In genomic region chr20:16222859-16223411, GRCh38 we compare ENCODE assay signal across 27 cellular contexts.
DNase-seq lines count a peak whose midpoint lies in the region; ATAC-seq, FAIRE-seq and TF ChIP-seq lines count a peak whose summit lies in the region.
"Had no signal": no experiment of that assay in that cellular context is flagged by ENCODE, and none has a peak within 500 bp of the region (broad histone marks: within the 10 kb centered on the region; RNA-seq: fewer than 3 reads in every experiment).

No MANE protein-coding gene starts in this region.

- intact Hi-C loops in HepG2 (cut with micrococcal nuclease; ENCODE audit: unreplicated experiment): no loop called here
- intact Hi-C loops in right lobe of liver (cut with DNase I): no loop called here
- intact Hi-C loops in mammary epithelial cell (cut with micrococcal nuclease): no loop called here
- intact Hi-C loops in body of pancreas (cut with DNase I): no loop called here
- intact Hi-C loops in vagina (cut with DNase I): no loop called here

- H3K27ac Mint-ChIP-seq in CD8-positive, alpha-beta memory T cell: no peak overlapping the region
- H3K27ac Mint-ChIP-seq: progenitor cell of endocrine pancreas; stimulated activated memory B cell treated with anti-CD40 and anti-IgM and Interleukin-4, amounts not matched to agents 10 μg/mL and 1 μg/mL and 100 μg/mL, for 72 hours had no signal

- TF ChIP-seq CTCF in HepG2 (CRISPR knock-in tag; IDR thresholded peaks at IDR 0.05): no peak
- no peak for TF ChIP-seq CTCF in right lobe of liver (IDR thresholded peaks at IDR 0.05)
- no peak for TF ChIP-seq CTCF in mammary epithelial cell (conservative IDR thresholded peaks at IDR 0.05 in 1 of 2, IDR thresholded peaks at IDR 0.05 in 1 of 2; ENCODE audit: extremely low read depth in 1 of 2, insufficient read depth in 1 of 2, low read depth in 1 of 2, low read length in 2 of 2)
- no peak for TF ChIP-seq CTCF in body of pancreas (IDR thresholded peaks at IDR 0.05)
- no peak for TF ChIP-seq CTCF in vagina (IDR thresholded peaks at IDR 0.05)

- H3K4me1 ChIP-seq in HepG2 (ENCODE audit: insufficient read depth, low read length) (no peaks in the 10 kb centered on the region), right lobe of liver (no peaks in the 10 kb centered on the region), mammary epithelial cell (ENCODE audit: insufficient read depth, low read length) (no peaks in the 10 kb centered on the region), body of pancreas (no peaks in the 10 kb centered on the region), vagina (no peaks in the 10 kb centered on the region)
- no peaks in the 10 kb centered on the region for H3K4me1 ChIP-seq in CD8-positive, alpha-beta memory T cell (ENCODE audit: insufficient read depth, low read length)
- H3K4me1 ChIP-seq: left ventricle myocardium inferior, sigmoid colon, testis, uterus had no signal

- H3K27ac ChIP-seq in HepG2 (ENCODE audit: extremely low read length, insufficient read depth, low read length): no peak overlapping the region
- H3K27ac ChIP-seq in right lobe of liver: no peak overlapping the region
- H3K27ac ChIP-seq in mammary epithelial cell (ENCODE audit: insufficient read depth, low read depth, low read length): no peak overlapping the region
- no peak overlapping the region for H3K27ac ChIP-seq in body of pancreas
- no peak overlapping the region for H3K27ac ChIP-seq in vagina
- no peak overlapping the region for H3K27ac ChIP-seq in CD8-positive, alpha-beta memory T cell (ENCODE audit: low read depth, low read length)
- H3K27ac ChIP-seq: left ventricle myocardium inferior, sigmoid colon, testis, uterus, WERI-Rb-1 had no signal

- dilution Hi-C loops in mammary epithelial cell (cut with HindIII; ENCODE audit: low sequenced_read_pairs): no loop called here

- no peak overlapping the region for H3K9ac ChIP-seq in HepG2 (ENCODE audit: insufficient read depth, low read depth, low read length)
- H3K9ac ChIP-seq in mammary epithelial cell (ENCODE audit: insufficient read depth, low read length): no peak overlapping the region

- H3K36me3 ChIP-seq in HepG2 (replicated peaks in 1 of 2; ENCODE audit: control insufficient read depth in 1 of 2, insufficient read depth in 2 of 2, low read length in 2 of 2) (no peaks in the 10 kb centered on the region), right lobe of liver (no peaks in the 10 kb centered on the region), mammary epithelial cell (ENCODE audit: insufficient read depth, low read length) (no peaks in the 10 kb centered on the region), body of pancreas (replicated peaks in 1 of 2; ENCODE audit: insufficient read depth in 1 of 2, low read depth in 2 of 2) (no peaks in the 10 kb centered on the region), vagina (no peaks in the 10 kb centered on the region)
- no peaks in the 10 kb centered on the region for H3K36me3 ChIP-seq in CD8-positive, alpha-beta memory T cell (ENCODE audit: insufficient read depth, low read length)
- H3K36me3 ChIP-seq: left ventricle myocardium inferior, sigmoid colon, uterus, WERI-Rb-1 had no signal

- H3K4me3 ChIP-seq in HepG2 (replicated peaks in 1 of 3; ENCODE audit: insufficient read depth in 1 of 3, low read depth in 2 of 3, low read length in 3 of 3) (no peak overlapping the region), right lobe of liver (no peak overlapping the region), mammary epithelial cell (replicated peaks in 1 of 3; ENCODE audit: insufficient read depth in 1 of 3, low read depth in 2 of 3, low read length in 3 of 3) (no peak overlapping the region), body of pancreas (no peak overlapping the region), vagina (no peak overlapping the region)
- no peak overlapping the region for H3K4me3 ChIP-seq in CD8-positive, alpha-beta memory T cell (ENCODE audit: low read length)
- H3K4me3 ChIP-seq: left ventricle myocardium inferior, sigmoid colon, testis, uterus had no signal

- CTCF ChIA-PET in HepG2 (lab: Yijun Ruan, JAX; ENCODE audit: low intra/inter-chr PET ratio, low total read pairs) (no interaction called here), mammary epithelial cell (lab: Charles Lee; ENCODE audit: low non-redundant PET) (no interaction called here)
- CTCF ChIA-PET in CD8-positive, alpha-beta memory T cell (lab: Charles Lee): interaction anchor here (0.5 kb wide), 1 partner anchor 91 kb away, joined by 3 read pairs; no protein-coding TSS in a partner anchor

- TF ChIP-seq POLR2A in HepG2 (IDR thresholded peaks at IDR 0.05; ENCODE audit: insufficient read depth in 1 of 2, low read depth in 2 of 2, low read length in 2 of 2) (no peak), right lobe of liver (IDR thresholded peaks at IDR 0.05) (no peak), body of pancreas (IDR thresholded peaks at IDR 0.05) (no peak), vagina (IDR thresholded peaks at IDR 0.05) (no peak)

- H3K4me2 ChIP-seq in HepG2 (ENCODE audit: low read depth, low read length): no peak overlapping the region
- no peak overlapping the region for H3K4me2 ChIP-seq in mammary epithelial cell (ENCODE audit: insufficient read depth, low read depth, low read length)

- H3K9me3 Mint-ChIP-seq in CD8-positive, alpha-beta memory T cell: peaks cover 0 to 17% (median 6%) of the 10 kb centered on the region in 5 donors

- no peak overlapping the region for H2AFZ ChIP-seq in HepG2 (ENCODE audit: low read length)
- no peak overlapping the region for H2AFZ ChIP-seq in mammary epithelial cell (ENCODE audit: low read depth, low read length)

- no peak overlapping the region for H3K4me3 Mint-ChIP-seq in CD8-positive, alpha-beta memory T cell
- H3K4me3 Mint-ChIP-seq: stimulated activated memory B cell treated with anti-CD40 and anti-IgM and Interleukin-4, amounts not matched to agents 10 μg/mL and 1 μg/mL and 100 μg/mL, for 72 hours had no signal

- no peak for FAIRE-seq in HepG2 (lab: Jason Lieb, UNC)

- no peak for TF ChIP-seq RAD21 in HepG2 (CRISPR knock-in tag; IDR thresholded peaks at IDR 0.05)

- WGBS in HepG2 (ENCODE audit: low lambda C conversion rate): 48% methylated on average over 8 of the region's 8 CpGs
- WGBS in right lobe of liver (ENCODE audit: insufficient coverage, low coverage, low lambda C conversion rate, missing lambda C conversion rate): 85% methylated on average over 6 of the region's 8 CpGs
- 76% methylated on average over 7 of the region's 8 CpGs for WGBS in mammary epithelial cell (ENCODE audit: low coverage, missing lambda C conversion rate)
- 79 to 88% methylated on average over 8 of the region's 8 CpGs for WGBS in body of pancreas, 2 donors

- TF ChIP-seq EP300 in HepG2 (IDR thresholded peaks at IDR 0.05; ENCODE audit: low read depth in 2 of 2, low read length in 2 of 2) (no peak), HepG2 (CRISPR knock-in tag; IDR thresholded peaks at IDR 0.05; ENCODE audit: borderline replicate concordance) (no peak)

- no peak for ATAC-seq in HepG2
- no peak for ATAC-seq in right lobe of liver
- ATAC-seq in body of pancreas: no peak
- no peak for ATAC-seq in GM19397 (IDR thresholded peaks at IDR 0.05; ENCODE audit: unreplicated experiment)
- ATAC-seq: stimulated activated memory B cell treated with anti-CD40 and anti-IgM and Interleukin-4, amounts not matched to agents 10 μg/mL and 1 μg/mL and 100 μg/mL, for 72 hours had no signal

- H3K27me3 ChIP-seq in HepG2 (ENCODE audit: control insufficient read depth in 1 of 2, insufficient read depth in 2 of 2, low read length in 2 of 2) (no peaks in the 10 kb centered on the region), right lobe of liver (no peaks in the 10 kb centered on the region), mammary epithelial cell (ENCODE audit: insufficient read depth, low read length) (no peaks in the 10 kb centered on the region), body of pancreas (no peaks in the 10 kb centered on the region), vagina (no peaks in the 10 kb centered on the region)
- H3K27me3 ChIP-seq in CD8-positive, alpha-beta memory T cell (ENCODE audit: insufficient read depth, low read length, poor library complexity, severe bottlenecking): no peaks in the 10 kb centered on the region
- H3K27me3 ChIP-seq: sigmoid colon, testis, uterus had no signal

- H3K4me1 Mint-ChIP-seq in CD8-positive, alpha-beta memory T cell: no peaks in the 10 kb centered on the region
- H3K4me1 Mint-ChIP-seq: stimulated activated memory B cell treated with anti-CD40 and anti-IgM and Interleukin-4, amounts not matched to agents 10 μg/mL and 1 μg/mL and 100 μg/mL, for 72 hours had no signal

- H3K79me2 ChIP-seq in HepG2 (ENCODE audit: insufficient read depth, low read length) (no peaks in the 10 kb centered on the region), mammary epithelial cell (ENCODE audit: insufficient read depth, low read length) (no peaks in the 10 kb centered on the region)

- H3K36me3 Mint-ChIP-seq in CD8-positive, alpha-beta memory T cell: no peaks in the 10 kb centered on the region
- H3K36me3 Mint-ChIP-seq: stimulated activated memory B cell treated with anti-CD40 and anti-IgM and Interleukin-4, amounts not matched to agents 10 μg/mL and 1 μg/mL and 100 μg/mL, for 72 hours had no signal

- DNase-seq in HepG2 (ENCODE audit: low spot score): no peak
- no peak for DNase-seq in right lobe of liver
- DNase-seq in MV-4-11 (lab: John Stamatoyannopoulos, UW): peak; percentile 45
- DNase-seq in mammary epithelial cell: peak; percentile 23
- no peak for DNase-seq in body of pancreas
- DNase-seq in vagina (ENCODE audit: extremely low spot score in 2 of 2): no peak
- DNase-seq in CD8-positive, alpha-beta memory T cell: no peak
- DNase-seq: activated CD4-positive, alpha-beta T cell treated with anti-CD3 and anti-CD28 coated beads for 48 hours; activated CD8-positive, alpha-beta memory T cell treated with anti-CD3 and anti-CD28 coated beads for 24 hours; activated effector memory CD4-positive, alpha-beta T cell treated with anti-CD3 and anti-CD28 coated beads, Interleukin-2, amount 50 U/mL, for 16 hours; activated T-cell treated with anti-CD3 and anti-CD28 coated beads, Interleukin-2, amount 50 U/mL, for 1 hour; cerebellar nuclear complex; COR-L47; DND-41; left ventricle myocardium inferior; NCI-H2081; NCI-H2227 treated with DMSO at 0.1 percent for 48 hours; NCI-H69; SHP77 treated with DMSO at 0.1 percent for 48 hours; sigmoid colon; stimulated activated CD4-positive, alpha-beta T cell treated with anti-CD3 and anti-CD28 coated beads, Interleukin-4, amount 100 ng/mL, for 4 hours; testis; uterus; WERI-Rb-1 had no signal

- POLR2A ChIA-PET in HepG2 (lab: Yijun Ruan, JAX): no interaction called here
- POLR2A ChIA-PET in CD8-positive, alpha-beta memory T cell (lab: Charles Lee): no interaction called here

- BruUV-seq in HepG2 (replicated peaks; lab: Mats Ljungman, UMichigan): no TSS peak
- no TSS peak for BruUV-seq in mammary epithelial cell (replicated peaks; lab: Mats Ljungman, UMichigan)

- H3K9me3 ChIP-seq in HepG2 (ENCODE audit: low read length) (peaks cover 5% of the 10 kb centered on the region; the same call in 1 of the 2 replicates), right lobe of liver (no peaks in the 10 kb centered on the region), mammary epithelial cell (replicated peaks; ENCODE audit: insufficient read depth, low read length) (no peaks in the 10 kb centered on the region), body of pancreas (peaks cover 0 to 4% (median 0%) of the 10 kb centered on the region in 3 donors), vagina (no peaks in the 10 kb centered on the region)
- H3K9me3 ChIP-seq in CD8-positive, alpha-beta memory T cell (ENCODE audit: low read length): no peaks in the 10 kb centered on the region
- H3K9me3 ChIP-seq: sigmoid colon, testis, uterus had no signal

- H4K20me1 ChIP-seq in HepG2 (ENCODE audit: insufficient read depth, low read length) (no peaks in the 10 kb centered on the region), mammary epithelial cell (ENCODE audit: insufficient read depth, low read length) (no peaks in the 10 kb centered on the region)

- peaks cover 0 to 2% of the 10 kb centered on the region in 2 donors for H3K27me3 Mint-ChIP-seq in CD8-positive, alpha-beta memory T cell
- H3K27me3 Mint-ChIP-seq: stimulated activated memory B cell treated with anti-CD40 and anti-IgM and Interleukin-4, amounts not matched to agents 10 μg/mL and 1 μg/mL and 100 μg/mL, for 72 hours had no signal

- in situ Hi-C loops in HepG2 (cut with HindIII; ENCODE audit: extremely low pct_ligation_motif_present, low pct_unique_long_range_greater_than_20kb) (no loop called here), mammary epithelial cell (cut with MboI; ENCODE audit: low sequenced_read_pairs in 2 of 2) (no loop called here)

Comparison
In these comparisons a context has a peak if more than half of its experiments do, and no peak if none do; other contexts are left out.
1. DNase-seq: peak in MV-4-11 (single experiment) and mammary epithelial cell (single experiment); none in HepG2 (single experiment), right lobe of liver (0 of 3), body of pancreas (0 of 4), vagina (0 of 2) and CD8-positive, alpha-beta memory T cell (0 of 5).